In the genomic region with DNA sequence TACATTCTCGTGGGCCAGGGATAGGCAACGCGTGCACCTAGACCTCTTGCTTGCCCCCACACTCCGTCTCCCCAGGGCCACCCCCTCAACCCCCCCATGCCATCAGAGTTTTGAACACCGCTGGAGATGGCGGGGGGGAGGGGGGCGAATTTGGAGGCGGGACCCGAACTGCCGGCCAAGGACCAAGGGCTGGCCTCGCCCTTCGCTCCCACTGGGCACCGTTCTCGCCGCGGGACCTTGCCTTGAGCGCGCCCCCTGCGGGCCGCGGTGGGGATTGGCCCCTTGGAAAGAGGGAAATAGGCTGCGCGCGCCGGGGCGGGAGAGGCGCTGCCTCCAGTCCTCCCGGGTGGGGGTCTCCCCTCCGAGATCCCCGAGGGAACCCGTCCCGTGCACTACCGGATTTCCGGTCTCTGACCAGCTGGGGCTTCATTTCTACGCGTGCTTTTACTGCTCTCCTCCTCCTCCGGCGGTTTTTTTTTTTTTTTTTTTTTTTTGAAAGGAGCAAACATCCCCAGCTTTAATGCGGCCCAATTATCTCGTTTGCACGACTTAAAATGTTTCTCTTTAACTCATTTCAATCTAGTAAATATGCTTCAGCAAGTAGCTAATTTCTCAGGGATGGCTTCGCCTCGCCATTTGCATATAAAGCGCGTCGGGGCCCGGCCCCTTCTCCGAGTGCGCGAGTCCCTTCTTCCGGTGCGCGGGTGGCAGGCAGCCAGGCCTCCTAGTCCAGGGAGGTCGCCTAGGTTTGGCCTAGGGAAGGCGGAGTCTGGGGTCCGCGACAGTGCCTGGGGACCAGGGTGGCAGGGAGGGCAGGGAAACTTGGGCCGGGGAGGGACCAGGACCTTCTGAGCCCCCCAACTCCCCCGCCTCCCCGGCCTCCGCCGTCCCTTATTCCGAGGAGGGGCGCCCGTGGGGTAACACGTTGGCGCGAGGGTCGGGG, we compare ENCODE assay signal across 7 cellular contexts. TPM values are rescaled to one million over a fixed set of nuclear protein-coding genes. Genes with fewer than 3 reads are reported as not detected.
DNase-seq lines count a peak whose midpoint lies in the region; ATAC-seq, FAIRE-seq and TF ChIP-seq lines count a peak whose summit lies in the region.

No MANE protein-coding gene starts in this region.

- peak; percentile 54 for ATAC-seq in omental fat pad (ENCODE audit: low FRiP score)
- ATAC-seq in GM21786 (IDR thresholded peaks at IDR 0.05; ENCODE audit: unreplicated experiment): no peak

- peak; percentile 94 for FAIRE-seq in G401.6 (lab: Jason Lieb, UNC)
- FAIRE-seq in frontal cortex (lab: Jason Lieb, UNC): no peak

- POLR2A ChIA-PET in activated CD4-positive, alpha-beta memory T cell treated with anti-CD3 and anti-CD28 coated beads, Interleukin-2, amount 10 ng/mL, durations not matched to agents 7 days and 5 days (lab: Charles Lee): no interaction called here

- H3K9me3 Mint-ChIP-seq in activated CD4-positive, alpha-beta memory T cell treated with anti-CD3 and anti-CD28 coated beads, Interleukin-2, amount 10 ng/mL, durations not matched to agents 7 days and 5 days: no peaks in the 10 kb centered on the region

- peaks cover 53% of the 10 kb centered on the region for H3K27me3 Mint-ChIP-seq in activated CD4-positive, alpha-beta memory T cell treated with anti-CD3 and anti-CD28 coated beads, Interleukin-2, amount 10 ng/mL, durations not matched to agents 7 days and 5 days

- peaks cover 2% of the 10 kb centered on the region for H3K4me1 Mint-ChIP-seq in activated CD4-positive, alpha-beta memory T cell treated with anti-CD3 and anti-CD28 coated beads, Interleukin-2, amount 10 ng/mL, durations not matched to agents 7 days and 5 days

- no peak overlapping the region for H3K27ac Mint-ChIP-seq in activated CD4-positive, alpha-beta memory T cell treated with anti-CD3 and anti-CD28 coated beads, Interleukin-2, amount 10 ng/mL, durations not matched to agents 7 days and 5 days

- TF ChIP-seq CTCF in omental fat pad (IDR thresholded peaks at IDR 0.05): peak in 1 of 3 donors; percentile 41

- CTCF ChIA-PET in activated CD4-positive, alpha-beta memory T cell treated with anti-CD3 and anti-CD28 coated beads, Interleukin-2, amount 10 ng/mL, durations not matched to agents 7 days and 5 days (lab: Charles Lee): interaction anchor here (0.7 to 7.7 kb wide), 9 partner anchors 9 to 672 kb away, joined by 3 to 56 read pairs (median 3); no protein-coding TSS in a partner anchor

- H3K4me3 Mint-ChIP-seq in activated CD4-positive, alpha-beta memory T cell treated with anti-CD3 and anti-CD28 coated beads, Interleukin-2, amount 10 ng/mL, durations not matched to agents 7 days and 5 days: peak overlapping the region; percentile 13

- DNase-seq in NCI-H1048 (lab: John Stamatoyannopoulos, UW): peak; percentile 2
- peak; percentile 32 for DNase-seq in activated CD4-positive, alpha-beta memory T cell treated with anti-CD3 and anti-CD28 coated beads, Interleukin-2, amount 10 ng/mL, durations not matched to agents 7 days and 5 days
- peak; percentile 76 to 78 for DNase-seq in frontal cortex (ENCODE audit: low spot score in 2 of 2)
- DNase-seq in omental fat pad (ENCODE audit: low spot score): peak; percentile 38
- DNase-seq in RKO (ENCODE audit: low spot score): no peak

- H3K36me3 Mint-ChIP-seq in activated CD4-positive, alpha-beta memory T cell treated with anti-CD3 and anti-CD28 coated beads, Interleukin-2, amount 10 ng/mL, durations not matched to agents 7 days and 5 days (ENCODE audit: low read depth): no peaks in the 10 kb centered on the region

RNA-seq across cellular contexts. Expression of a gene that starts 10.1 kb away (rescaled TPM):
- total RNA-seq in activated CD4-positive, alpha-beta memory T cell treated with anti-CD3 and anti-CD28 coated beads, Interleukin-2, amount 10 ng/mL, durations not matched to agents 7 days and 5 days: not detected
- total RNA-seq in frontal cortex (0.41 TPM), omental fat pad (not detected)
